In the genomic region with DNA sequence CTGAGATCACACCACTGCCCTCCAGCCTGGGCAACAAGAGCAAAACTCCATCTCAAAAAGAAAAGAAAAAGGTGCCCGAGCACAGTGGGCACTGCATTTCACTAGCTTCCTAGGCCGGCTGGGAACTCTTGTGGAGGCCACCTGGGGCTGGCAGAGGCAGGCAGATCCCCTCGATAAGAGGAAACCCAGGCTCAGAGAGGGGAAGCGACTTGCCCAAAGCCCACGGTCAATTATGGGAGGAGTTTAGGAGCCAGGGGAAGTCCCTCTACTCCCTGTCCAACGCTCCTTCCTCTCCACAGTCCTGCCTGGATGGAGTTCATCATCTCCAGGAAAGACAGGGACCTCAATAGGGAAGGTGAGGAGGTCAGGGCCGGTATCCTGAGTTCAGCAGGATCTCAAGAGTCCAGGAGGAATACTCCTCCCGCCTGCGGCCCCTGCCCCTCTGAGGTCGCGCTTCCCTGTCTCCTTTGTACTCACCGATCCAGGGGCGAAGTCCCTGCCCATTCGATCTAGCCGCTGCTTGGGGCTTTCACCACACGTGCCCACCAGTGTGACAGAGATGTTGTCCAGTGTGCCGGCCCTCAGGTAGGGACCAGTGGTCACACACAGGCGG, we compare ENCODE assay signal across 7 cellular contexts. TPM values are rescaled to one million over a fixed set of nuclear protein-coding genes. Genes with fewer than 3 reads are reported as not detected.
DNase-seq lines count a peak whose midpoint lies in the region; ATAC-seq and TF ChIP-seq lines count a peak whose summit lies in the region.

No MANE protein-coding gene starts in this region.

- no peaks in the 10 kb centered on the region for H3K27me3 ChIP-seq in PC-9 (ENCODE audit: insufficient read depth, low read depth)
- peaks cover 24% of the 10 kb centered on the region for H3K27me3 ChIP-seq in rectal smooth muscle tissue (ENCODE audit: control insufficient read depth, insufficient read depth, low read length)

- intact Hi-C loops in PC-9 (cut with micrococcal nuclease; ENCODE audit: unreplicated experiment), result loop anchor here (5.0 kb wide), 1 partner anchor 370 kb away; no protein-coding TSS in a partner anchor

- peaks cover 30% of the 10 kb centered on the region for H3F3A ChIP-seq in PC-9 (ENCODE audit: insufficient read depth, low read depth)

- no peaks in the 10 kb centered on the region for H3K79me2 ChIP-seq in PC-9 (ENCODE audit: low read depth)

- peak overlapping the region; percentile 87 for H3K27ac ChIP-seq in PC-9
- H3K27ac ChIP-seq in epithelial cell of prostate, result peak overlapping the region; percentile 94
- H3K27ac ChIP-seq in rectal smooth muscle tissue (ENCODE audit: low read depth, low read length), result no peak overlapping the region

- CTCF ChIA-PET in PC-9 (lab: Charles Lee), result interaction anchor here (0.5 kb wide), 1 partner anchor 73 kb away, joined by 6 read pairs; no protein-coding TSS in a partner anchor

- H3K36me3 ChIP-seq in PC-9 (ENCODE audit: low read depth) (no peaks in the 10 kb centered on the region), rectal smooth muscle tissue (ENCODE audit: control insufficient read depth, insufficient read depth, low read length) (no peaks in the 10 kb centered on the region)

- H4K20me1 ChIP-seq in PC-9 (ENCODE audit: insufficient read depth), result peaks cover 5% of the 10 kb centered on the region; the same call in 1 of the 2 replicates

- H3K9me2 ChIP-seq in PC-9 (ENCODE audit: insufficient read depth), result no peaks in the 10 kb centered on the region

- DNase-seq in G401 (ENCODE audit: low spot score) (peak; percentile 51), PC-9 (no peak), epithelial cell of prostate (ENCODE audit: low read depth, low spot score) (no peak), NCI-H2196 (lab: John Stamatoyannopoulos, UW; ENCODE audit: unreplicated experiment) (no peak), NCI-H510A treated with DMSO at 0.1 percent for 48 hours (lab: John Stamatoyannopoulos, UW) (no peak)

- ATAC-seq in activated CD4-positive, CD25-positive, alpha-beta regulatory T cell treated with anti-CD3 and anti-CD28 coated beads, Interleukin-2, amount 50 U/mL, for 24 hours, result no peak

- TF ChIP-seq CTCF in PC-9 (conservative IDR thresholded peaks at IDR 0.05), result no peak

- in situ Hi-C loops in G401 (cut with HindIII; ENCODE audit: low sequenced_read_pairs), result no loop called here

- H3K9ac ChIP-seq in rectal smooth muscle tissue (ENCODE audit: low read length), result no peak overlapping the region

- no peaks in the 10 kb centered on the region for H3K9me3 ChIP-seq in PC-9 (ENCODE audit: insufficient read depth, low read depth)

- peak overlapping the region; percentile 95 for H3K4me2 ChIP-seq in PC-9

- H3K4me3 ChIP-seq in PC-9, result peak overlapping the region; percentile 87
- H3K4me3 ChIP-seq in rectal smooth muscle tissue (ENCODE audit: low read length), result peak overlapping the region; percentile 85

- H3K4me1 ChIP-seq in PC-9 (replicated peaks; ENCODE audit: insufficient read depth) (peaks cover 11% of the 10 kb centered on the region), rectal smooth muscle tissue (ENCODE audit: control insufficient read depth, insufficient read depth, low read length) (peaks cover 13% of the 10 kb centered on the region)

- POLR2A ChIA-PET in PC-9 (lab: Charles Lee; ENCODE audit: unreplicated experiment), result no interaction called here

- peak overlapping the region; percentile 79 for H2AFZ ChIP-seq in PC-9

- BruUV-seq in PC-9 (replicated peaks; lab: Mats Ljungman, UMichigan), result TSS peak; percentile 20

RNA-seq across cellular contexts. Expression of a gene that starts 0.8 kb away (rescaled TPM):
- 0.85 TPM in 1 of 2 replicates, not detected in the other for total RNA-seq in G401 (2014; rRNA removed; shearing (Covaris generic))
- 0.70 and 1.4 TPM in 2 replicates for total RNA-seq in PC-9 (2021)

RNA-seq across cellular contexts. Expression of a gene that starts 6.4 kb away (rescaled TPM):
- 1.1 and 3.9 TPM in 2 replicates for total RNA-seq in G401 (2014; rRNA removed; shearing (Covaris generic))
- 2.6 and 9.0 TPM in 2 replicates for total RNA-seq in PC-9 (2021)

RNA-seq across cellular contexts. Expression of a gene that starts 30.0 kb away (rescaled TPM):
- not detected in 2 replicates for total RNA-seq in G401 (2014; rRNA removed; shearing (Covaris generic))
- not detected in 2 replicates for total RNA-seq in PC-9 (2021)

RNA-seq across cellular contexts. Expression of a gene that starts 34.7 kb away (rescaled TPM):
- 29.0 and 34.0 TPM in 2 replicates for total RNA-seq in G401 (2014; rRNA removed; shearing (Covaris generic))
- total RNA-seq in PC-9 (2021), result 60.2 and 78.7 TPM in 2 replicates

RNA-seq across cellular contexts. Expression of a gene that starts 45.3 kb away (rescaled TPM):
- 1.0 and 1.4 TPM in 2 replicates for total RNA-seq in G401 (2014; rRNA removed; shearing (Covaris generic))
- total RNA-seq in PC-9 (2021), result 29.3 and 35.1 TPM in 2 replicates
